16 cellular contexts compared by ENCODE assay signal in the genomic region with DNA sequence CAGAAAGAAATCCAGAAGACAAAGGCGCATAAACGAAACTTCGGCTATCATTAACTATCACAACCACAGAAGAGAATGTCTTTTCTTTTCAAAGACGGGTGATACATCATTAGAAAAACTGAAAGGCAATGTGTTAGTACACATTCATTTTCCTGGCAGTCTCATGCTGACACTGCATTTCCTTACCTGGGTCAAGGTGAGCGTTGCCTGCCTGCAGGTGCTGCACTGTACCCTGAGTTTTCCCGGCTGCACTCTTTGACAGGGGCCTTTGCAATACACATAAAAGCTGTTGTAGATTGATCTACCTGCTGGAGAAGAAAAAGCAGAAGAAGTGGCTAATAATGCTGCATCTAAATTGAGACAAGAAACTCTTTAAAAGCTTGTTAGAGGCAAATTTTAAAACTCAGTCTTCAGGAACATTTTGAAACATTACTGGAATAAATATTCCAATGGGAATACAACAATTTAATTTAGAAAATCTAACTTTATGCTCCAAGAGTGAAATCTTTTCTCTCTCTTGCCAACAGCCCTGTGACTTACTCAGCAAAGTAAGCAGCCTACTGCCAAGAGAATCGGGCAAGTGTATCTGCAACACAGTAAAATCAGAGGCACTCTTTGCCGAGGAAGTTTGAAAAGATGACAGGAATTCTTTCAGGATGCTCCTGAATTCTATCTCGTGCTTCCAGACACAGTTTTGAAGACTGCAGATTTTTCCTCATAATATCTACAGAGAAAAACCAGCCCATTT.
A peak's percentile ranks its signal among the peaks of the same experiment; 100 is the strongest.
DNase-seq lines count a peak whose midpoint lies in the region; ATAC-seq and TF ChIP-seq lines count a peak whose summit lies in the region.
"Had no signal": no experiment of that assay in that cellular context is flagged by ENCODE, and none has a peak within 500 bp of the region (broad histone marks: within the 10 kb centered on the region; RNA-seq: fewer than 3 reads in every experiment).

No MANE protein-coding gene starts in this region.

- H3K36me3 Mint-ChIP-seq in WTC11 (no peaks in the 10 kb centered on the region), progenitor cell of endocrine pancreas (ENCODE audit: insufficient read depth) (no peaks in the 10 kb centered on the region)
- H3K36me3 Mint-ChIP-seq: CD4-positive, alpha-beta memory T cell had no signal

- TF ChIP-seq CTCF in WTC11 (IDR thresholded peaks at IDR 0.05) (no peak), progenitor cell of endocrine pancreas (IDR thresholded peaks at IDR 0.05; ENCODE audit: unreplicated experiment) (no peak), mucosa of descending colon (IDR thresholded peaks at IDR 0.05) (no peak)

- POLR2A ChIA-PET in WTC11 (lab: Charles Lee): no interaction called here

- H3K36me3 ChIP-seq in GM23248 (ENCODE audit: low read depth) (no peaks in the 10 kb centered on the region), mucosa of descending colon (ENCODE audit: low read depth) (no peaks in the 10 kb centered on the region)
- H3K36me3 ChIP-seq: BLaER1, SJSA1 had no signal

- H3K9me2 ChIP-seq in GM23248 (ENCODE audit: insufficient read depth): no peaks in the 10 kb centered on the region

- H3K4me2 ChIP-seq in GM23248 (ENCODE audit: unreplicated experiment): no peak overlapping the region
- H3K4me2 ChIP-seq: PC-9 had no signal

- no peaks in the 10 kb centered on the region for H3K79me2 ChIP-seq in GM23248 (ENCODE audit: insufficient read depth)

- in situ Hi-C loops in GM23248 (cut with MboI): no loop called here

- H3K27me3 Mint-ChIP-seq in WTC11 (ENCODE audit: low read depth): no peaks in the 10 kb centered on the region
- peaks cover 8% of the 10 kb centered on the region for H3K27me3 Mint-ChIP-seq in progenitor cell of endocrine pancreas
- H3K27me3 Mint-ChIP-seq: CD4-positive, alpha-beta memory T cell had no signal

- H3K9me3 Mint-ChIP-seq in WTC11 (no peaks in the 10 kb centered on the region), progenitor cell of endocrine pancreas (ENCODE audit: low read depth) (no peaks in the 10 kb centered on the region)

- H3K4me3 ChIP-seq in GM23248 (no peak overlapping the region), right cardiac atrium (ENCODE audit: low read length) (no peak overlapping the region), mucosa of descending colon (no peak overlapping the region)
- H3K4me3 ChIP-seq: BLaER1, PC-9, SJSA1 had no signal

- H3K9me3 ChIP-seq in GM23248 (ENCODE audit: low read depth): no peaks in the 10 kb centered on the region
- no peaks in the 10 kb centered on the region for H3K9me3 ChIP-seq in right cardiac atrium (ENCODE audit: control insufficient read depth, low read length)
- no peaks in the 10 kb centered on the region for H3K9me3 ChIP-seq in mucosa of descending colon
- H3K9me3 ChIP-seq: BLaER1, SJSA1 had no signal

- intact Hi-C loops in right cardiac atrium (cut with DNase I): no loop called here
- intact Hi-C loops in mucosa of descending colon (cut with DNase I, micrococcal nuclease): no loop called here

- H3K27me3 ChIP-seq in GM23248 (replicated peaks; ENCODE audit: insufficient read depth) (no peaks in the 10 kb centered on the region), right cardiac atrium (ENCODE audit: control insufficient read depth, insufficient read depth) (no peaks in the 10 kb centered on the region)
- H3K27me3 ChIP-seq: BLaER1, SJSA1 had no signal

- WGBS in GM23248 (ENCODE audit: low coverage in 1 of 2, low lambda C conversion rate in 2 of 2, missing lambda C conversion rate in 2 of 2), 2 experiments: 50 to 51% methylated on average over 9 of the region's 9 CpGs
- 60% methylated on average over 9 of the region's 9 CpGs for WGBS in right cardiac atrium

- H3K27ac Mint-ChIP-seq in WTC11 (peak overlapping the region; percentile 8; the same call in 1 of the 2 replicates), progenitor cell of endocrine pancreas (peak overlapping the region; percentile 25)
- H3K27ac Mint-ChIP-seq: CD4-positive, alpha-beta memory T cell had no signal

- H3F3A ChIP-seq in GM23248 (ENCODE audit: insufficient read depth): no peaks in the 10 kb centered on the region

- H3K27ac ChIP-seq in GM23248: no peak overlapping the region
- H3K27ac ChIP-seq in right cardiac atrium (ENCODE audit: low read length): no peak overlapping the region
- H3K27ac ChIP-seq: BLaER1, PC-9, SJSA1 had no signal

- H2AFZ ChIP-seq in GM23248: no peak overlapping the region
- H2AFZ ChIP-seq: PC-9 had no signal

- H3K4me3 Mint-ChIP-seq in WTC11 (no peak overlapping the region; the same call in 1 of the 2 replicates), progenitor cell of endocrine pancreas (ENCODE audit: low read depth) (no peak overlapping the region)
- H3K4me3 Mint-ChIP-seq: CD4-positive, alpha-beta memory T cell had no signal

- ATAC-seq in WTC11: peak; percentile 81
- ATAC-seq in right cardiac atrium: peak; percentile 66 to 72
- no peak for ATAC-seq in GM18511 (IDR thresholded peaks at IDR 0.05; ENCODE audit: unreplicated experiment)
- no peak for ATAC-seq in mucosa of descending colon

- CTCF ChIA-PET in WTC11 (lab: Charles Lee): no interaction called here

- H3K4me1 ChIP-seq in GM23248 (ENCODE audit: insufficient read depth) (no peaks in the 10 kb centered on the region), right cardiac atrium (ENCODE audit: control insufficient read depth, insufficient read depth, low read length) (peaks cover 5% of the 10 kb centered on the region), mucosa of descending colon (ENCODE audit: low read depth) (no peaks in the 10 kb centered on the region)
- H3K4me1 ChIP-seq: SJSA1 had no signal

- H3K9ac ChIP-seq in GM23248: no peak overlapping the region
- H3K9ac ChIP-seq: BLaER1 had no signal

- H3K4me1 Mint-ChIP-seq in WTC11 (peaks cover 37% of the 10 kb centered on the region), progenitor cell of endocrine pancreas (ENCODE audit: low read depth) (peaks cover 15% of the 10 kb centered on the region)
- H3K4me1 Mint-ChIP-seq: CD4-positive, alpha-beta memory T cell had no signal

- no peaks in the 10 kb centered on the region for H4K20me1 ChIP-seq in GM23248 (ENCODE audit: insufficient read depth)
- H4K20me1 ChIP-seq: BLaER1 had no signal

- DNase-seq in GM23248 (peak; percentile 3), WTC11 (ENCODE audit: low spot score) (no peak), right cardiac atrium (no peak), progenitor cell of endocrine pancreas (ENCODE audit: low spot score, unreplicated experiment) (no peak), mucosa of descending colon (no peak), retina (no peak)
- DNase-seq: CD4-positive, alpha-beta memory T cell; GF-D8; NCI-H1436; NCI-H1930; NCI-H226; NCI-H524; PC-9 had no signal

TF ChIP-seq in WTC11, 78 proteins besides CTCF, POLR2A, EP300 and RAD21 (continues in another document):
- TF ChIP-seq ZNF219 (CRISPR knock-in tag; IDR thresholded peaks at IDR 0.05; ENCODE audit: borderline replicate concordance) (no peak), FOXK1 (CRISPR knock-in tag; IDR thresholded peaks at IDR 0.05) (no peak), RORB (CRISPR knock-in tag; IDR thresholded peaks at IDR 0.05) (no peak)
- TF ChIP-seq, protein P1, sequence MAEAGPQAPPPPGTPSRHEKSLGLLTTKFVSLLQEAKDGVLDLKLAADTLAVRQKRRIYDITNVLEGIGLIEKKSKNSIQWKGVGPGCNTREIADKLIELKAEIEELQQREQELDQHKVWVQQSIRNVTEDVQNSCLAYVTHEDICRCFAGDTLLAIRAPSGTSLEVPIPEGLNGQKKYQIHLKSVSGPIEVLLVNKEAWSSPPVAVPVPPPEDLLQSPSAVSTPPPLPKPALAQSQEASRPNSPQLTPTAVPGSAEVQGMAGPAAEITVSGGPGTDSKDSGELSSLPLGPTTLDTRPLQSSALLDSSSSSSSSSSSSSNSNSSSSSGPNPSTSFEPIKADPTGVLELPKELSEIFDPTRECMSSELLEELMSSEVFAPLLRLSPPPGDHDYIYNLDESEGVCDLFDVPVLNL (CRISPR knock-in tag; IDR thresholded peaks at IDR 0.05; ENCODE audit: borderline replicate concordance, low read depth): no peak
- TF ChIP-seq, protein P2, sequence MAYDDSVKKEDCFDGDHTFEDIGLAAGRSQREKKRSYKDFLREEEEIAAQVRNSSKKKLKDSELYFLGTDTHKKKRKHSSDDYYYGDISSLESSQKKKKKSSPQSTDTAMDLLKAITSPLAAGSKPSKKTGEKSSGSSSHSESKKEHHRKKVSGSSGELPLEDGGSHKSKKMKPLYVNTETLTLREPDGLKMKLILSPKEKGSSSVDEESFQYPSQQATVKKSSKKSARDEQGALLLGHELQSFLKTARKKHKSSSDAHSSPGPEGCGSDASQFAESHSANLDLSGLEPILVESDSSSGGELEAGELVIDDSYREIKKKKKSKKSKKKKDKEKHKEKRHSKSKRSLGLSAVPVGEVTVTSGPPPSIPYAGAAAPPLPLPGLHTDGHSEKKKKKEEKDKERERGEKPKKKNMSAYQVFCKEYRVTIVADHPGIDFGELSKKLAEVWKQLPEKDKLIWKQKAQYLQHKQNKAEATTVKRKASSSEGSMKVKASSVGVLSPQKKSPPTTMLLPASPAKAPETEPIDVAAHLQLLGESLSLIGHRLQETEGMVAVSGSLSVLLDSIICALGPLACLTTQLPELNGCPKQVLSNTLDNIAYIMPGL (CRISPR knock-in tag; IDR thresholded peaks at IDR 0.05): no peak
- TF ChIP-seq, protein P3, sequence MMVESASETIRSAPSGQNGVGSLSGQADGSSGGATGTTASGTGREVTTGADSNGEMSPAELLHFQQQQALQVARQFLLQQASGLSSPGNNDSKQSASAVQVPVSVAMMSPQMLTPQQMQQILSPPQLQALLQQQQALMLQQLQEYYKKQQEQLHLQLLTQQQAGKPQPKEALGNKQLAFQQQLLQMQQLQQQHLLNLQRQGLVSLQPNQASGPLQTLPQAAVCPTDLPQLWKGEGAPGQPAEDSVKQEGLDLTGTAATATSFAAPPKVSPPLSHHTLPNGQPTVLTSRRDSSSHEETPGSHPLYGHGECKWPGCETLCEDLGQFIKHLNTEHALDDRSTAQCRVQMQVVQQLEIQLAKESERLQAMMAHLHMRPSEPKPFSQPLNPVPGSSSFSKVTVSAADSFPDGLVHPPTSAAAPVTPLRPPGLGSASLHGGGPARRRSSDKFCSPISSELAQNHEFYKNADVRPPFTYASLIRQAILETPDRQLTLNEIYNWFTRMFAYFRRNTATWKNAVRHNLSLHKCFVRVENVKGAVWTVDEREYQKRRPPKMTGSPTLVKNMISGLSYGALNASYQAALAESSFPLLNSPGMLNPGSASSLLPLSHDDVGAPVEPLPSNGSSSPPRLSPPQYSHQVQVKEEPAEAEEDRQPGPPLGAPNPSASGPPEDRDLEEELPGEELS (CRISPR knock-in tag; IDR thresholded peaks at IDR 0.05): no peak

Comparison
In these comparisons a context has a peak if more than half of its experiments do, and no peak if none do; other contexts are left out.
1. ATAC-seq: peak in WTC11 (single experiment) and right cardiac atrium (2 of 2); none in GM18511 (single experiment) and mucosa of descending colon (single experiment).